ENCODE assay signal across 32 cellular contexts in the genomic region with DNA sequence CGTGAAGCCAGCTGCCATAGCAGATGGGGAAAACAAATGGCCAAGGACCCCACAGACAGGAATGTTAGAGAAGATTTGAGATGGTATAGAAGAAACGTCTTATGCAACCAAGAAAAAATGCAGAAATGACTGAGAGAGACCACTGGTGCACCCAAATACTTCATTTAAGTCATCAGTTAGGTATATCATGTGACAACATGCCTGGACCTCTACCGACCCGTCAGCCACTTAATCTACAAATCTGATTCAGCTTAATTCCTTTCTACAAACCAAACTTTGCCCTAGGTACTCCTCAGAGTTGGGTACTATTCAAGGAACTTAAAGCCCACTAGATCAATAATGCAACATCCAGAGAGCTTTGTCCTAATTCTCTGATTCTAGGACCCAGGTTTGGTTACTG.
"Had no signal": no experiment of that assay in that cellular context is flagged by ENCODE, and none has a peak within 500 bp of the region (broad histone marks: within the 10 kb centered on the region; RNA-seq: fewer than 3 reads in every experiment).

No MANE protein-coding gene starts in this region.

- H3K4me3 ChIP-seq: esophagus squamous epithelium had no signal

- H3K27ac Mint-ChIP-seq: activated CD4-positive, alpha-beta memory T cell treated with anti-CD3 and anti-CD28 coated beads, Interleukin-2, amount 10 ng/mL, durations not matched to agents 7 days and 5 days; activated CD4-positive, alpha-beta T cell treated with anti-CD3 and anti-CD28 coated beads for 36 hours; activated CD4-positive, alpha-beta T cell treated with anti-CD3 and anti-CD28 coated beads, Interleukin-2, amount 10 ng/mL, durations not matched to agents 24 days and 14 days; activated naive CD8-positive, alpha-beta T cell; activated T-cell treated with anti-CD3 and anti-CD28 coated beads, Interleukin-2, amount 50 U/mL, for 24 hours; activated T-cell treated with anti-CD3 and anti-CD28 coated beads, Interleukin-2, amount 50 U/mL, for 72 hours; activated T-helper 17 cell treated with anti-CD3 and anti-CD28 coated beads, Interleukin-2, amount 50 U/mL, for 72 hours; effector memory CD8-positive, alpha-beta T cell; T-helper 17 cell; T-helper 2 cell treated with Interferon-gamma antibody and Interleukin-4, amounts not matched to agents 5 μg/mL and 100 μg/mL, for 36 hours had no signal

- H3K36me3 ChIP-seq: brain microvascular endothelial cell, esophagus squamous epithelium had no signal

- DNase-seq: activated CD4-positive, alpha-beta memory T cell treated with anti-CD3 and anti-CD28 coated beads, Interleukin-2, amount 10 ng/mL, durations not matched to agents 7 days and 5 days; activated CD4-positive, alpha-beta T cell treated with anti-CD3 and anti-CD28 coated beads for 36 hours; activated CD4-positive, alpha-beta T cell treated with anti-CD3 and anti-CD28 coated beads, Interleukin-2, amount 10 ng/mL, durations not matched to agents 24 days and 14 days; activated CD4-positive, CD25-positive, alpha-beta regulatory T cell; activated CD4-positive, CD25-positive, alpha-beta regulatory T cell treated with anti-CD3 and anti-CD28 coated beads, Interleukin-2, amount 50 U/mL, for 72 hours; activated CD8-positive, alpha-beta memory T cell treated with anti-CD3 and anti-CD28 coated beads, Interleukin-2, amount 50 U/mL, for 48 hours; activated effector memory CD4-positive, alpha-beta T cell treated with Interleukin-2 at 50 U/mL for 16 hours; activated gamma-delta T cell treated with Interleukin-2 at 50 U/mL for 16 hours; activated naive CD4-positive, alpha-beta T cell treated with anti-CD3 and anti-CD28 coated beads, Interleukin-2, amount 50 U/mL, for 16 hours; activated naive CD4-positive, alpha-beta T cell treated with Interleukin-2 at 50 U/mL for 16 hours; activated T-cell treated with anti-CD3 and anti-CD28 coated beads for 4 hours; activated T-cell treated with anti-CD3 and anti-CD28 coated beads, Interleukin-2, amount 50 U/mL, for 24 hours; activated T-cell treated with anti-CD3 and anti-CD28 coated beads, Interleukin-2, amount 50 U/mL, for 72 hours; amniotic stem cell; anterior cingulate cortex; brain microvascular endothelial cell; caudate nucleus; cortex of kidney; dermis blood vessel endothelial cell; effector CD4-positive, alpha-beta T cell; effector memory CD8-positive, alpha-beta T cell; esophagus squamous epithelium; head of caudate nucleus; T-helper 1 cell; T-helper 17 cell; T1000 had no signal

- H3K27me3 ChIP-seq: brain microvascular endothelial cell, esophagus squamous epithelium had no signal

- H3K27ac ChIP-seq: brain microvascular endothelial cell, epithelial cell of prostate, esophagus squamous epithelium had no signal

- H3K4me1 Mint-ChIP-seq: activated CD4-positive, alpha-beta memory T cell treated with anti-CD3 and anti-CD28 coated beads, Interleukin-2, amount 10 ng/mL, durations not matched to agents 7 days and 5 days; activated CD4-positive, alpha-beta T cell treated with anti-CD3 and anti-CD28 coated beads, Interleukin-2, amount 10 ng/mL, durations not matched to agents 24 days and 14 days; T-helper 17 cell had no signal

- H3K27me3 Mint-ChIP-seq: activated CD4-positive, alpha-beta memory T cell treated with anti-CD3 and anti-CD28 coated beads, Interleukin-2, amount 10 ng/mL, durations not matched to agents 7 days and 5 days; activated CD4-positive, alpha-beta T cell treated with anti-CD3 and anti-CD28 coated beads for 36 hours; activated CD4-positive, alpha-beta T cell treated with anti-CD3 and anti-CD28 coated beads, Interleukin-2, amount 10 ng/mL, durations not matched to agents 24 days and 14 days; activated T-cell treated with anti-CD3 and anti-CD28 coated beads, Interleukin-2, amount 50 U/mL, for 24 hours; activated T-helper 17 cell treated with anti-CD3 and anti-CD28 coated beads, Interleukin-2, amount 50 U/mL, for 72 hours; effector memory CD8-positive, alpha-beta T cell; T-helper 17 cell had no signal

- ATAC-seq: activated CD4-positive, alpha-beta T cell treated with anti-CD3 and anti-CD28 coated beads for 36 hours; activated T-cell treated with anti-CD3 and anti-CD28 coated beads, Interleukin-2, amount 50 U/mL, for 72 hours; activated T-helper 17 cell treated with anti-CD3 and anti-CD28 coated beads, Interleukin-2, amount 50 U/mL, for 72 hours; effector memory CD8-positive, alpha-beta T cell; T-helper 17 cell had no signal

- H3K9me3 Mint-ChIP-seq: activated CD4-positive, alpha-beta memory T cell treated with anti-CD3 and anti-CD28 coated beads, Interleukin-2, amount 10 ng/mL, durations not matched to agents 7 days and 5 days; activated CD4-positive, alpha-beta T cell treated with anti-CD3 and anti-CD28 coated beads, Interleukin-2, amount 10 ng/mL, durations not matched to agents 24 days and 14 days; activated T-cell treated with anti-CD3 and anti-CD28 coated beads, Interleukin-2, amount 50 U/mL, for 24 hours; activated T-cell treated with anti-CD3 and anti-CD28 coated beads, Interleukin-2, amount 50 U/mL, for 72 hours; activated T-helper 17 cell treated with anti-CD3 and anti-CD28 coated beads, Interleukin-2, amount 50 U/mL, for 72 hours; T-helper 2 cell treated with Interferon-gamma antibody and Interleukin-4, amounts not matched to agents 5 μg/mL and 100 μg/mL, for 36 hours had no signal

- H3K9me3 ChIP-seq: esophagus squamous epithelium had no signal

- H3K36me3 Mint-ChIP-seq: activated naive CD8-positive, alpha-beta T cell had no signal

- FAIRE-seq: colon, frontal cortex had no signal

- H3K4me3 Mint-ChIP-seq: activated CD4-positive, alpha-beta memory T cell treated with anti-CD3 and anti-CD28 coated beads, Interleukin-2, amount 10 ng/mL, durations not matched to agents 7 days and 5 days; activated CD4-positive, alpha-beta T cell treated with anti-CD3 and anti-CD28 coated beads for 36 hours; activated CD4-positive, alpha-beta T cell treated with anti-CD3 and anti-CD28 coated beads, Interleukin-2, amount 10 ng/mL, durations not matched to agents 24 days and 14 days; activated naive CD8-positive, alpha-beta T cell; activated T-cell treated with anti-CD3 and anti-CD28 coated beads, Interleukin-2, amount 50 U/mL, for 24 hours; activated T-cell treated with anti-CD3 and anti-CD28 coated beads, Interleukin-2, amount 50 U/mL, for 72 hours; activated T-helper 17 cell treated with anti-CD3 and anti-CD28 coated beads, Interleukin-2, amount 50 U/mL, for 72 hours; effector memory CD8-positive, alpha-beta T cell; T-helper 17 cell; T-helper 2 cell treated with Interferon-gamma antibody and Interleukin-4, amounts not matched to agents 5 μg/mL and 100 μg/mL, for 36 hours had no signal
